ENCODE assay signal across 39 cellular contexts in the genomic region with DNA sequence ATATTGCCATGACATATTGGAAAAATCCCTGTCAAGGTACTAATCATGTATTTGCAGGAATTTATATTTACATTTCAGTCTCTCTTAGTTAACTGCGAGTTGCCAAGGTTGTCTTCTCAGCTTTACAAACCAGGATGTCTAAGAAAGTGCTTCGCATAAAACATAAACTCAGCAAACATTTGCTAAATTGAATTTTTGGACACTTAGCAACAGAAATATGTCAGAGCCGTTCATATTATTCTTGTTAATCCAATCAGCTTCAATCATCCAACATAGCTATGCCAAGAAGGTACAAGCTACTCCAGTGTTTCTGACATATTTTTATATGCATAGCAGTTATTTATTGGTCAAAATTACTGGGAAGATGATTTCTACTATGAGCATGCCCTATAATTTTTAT.
"Had no signal": no experiment of that assay in that cellular context is flagged by ENCODE, and none has a peak within 500 bp of the region (broad histone marks: within the 10 kb centered on the region; RNA-seq: fewer than 3 reads in every experiment).

No MANE protein-coding gene starts in this region.

- H3K27me3 ChIP-seq: adrenal gland, ascending aorta, body of pancreas, brain microvascular endothelial cell, breast epithelium, cardiac muscle cell had no signal

- H3K27ac ChIP-seq: adrenal gland, ascending aorta, body of pancreas, brain microvascular endothelial cell, breast epithelium, cardiac muscle cell had no signal

- H3K27me3 Mint-ChIP-seq: activated naive CD4-positive, alpha-beta T cell treated with anti-CD3 and anti-CD28 coated beads, Interleukin-2, amount 10 ng/mL, durations not matched to agents 7 days and 5 days; activated naive CD4-positive, alpha-beta T cell treated with anti-CD3 and anti-CD28 coated beads, Interleukin-2, amount 50 U/mL, for 24 hours; activated naive CD8-positive, alpha-beta T cell; activated naive CD8-positive, alpha-beta T cell treated with anti-CD3 and anti-CD28 coated beads for 36 hours; activated naive CD8-positive, alpha-beta T cell treated with anti-CD3 and anti-CD28 coated beads, Interleukin-2, amount 10 ng/mL, durations not matched to agents 7 days and 5 days; activated naive CD8-positive, alpha-beta T cell treated with anti-CD3 and anti-CD28 coated beads, Interleukin-2, amount 50 U/mL, for 24 hours; activated T-cell treated with anti-CD3 and anti-CD28 coated beads, Interleukin-2, amount 50 U/mL, for 24 hours; activated T-helper 17 cell treated with anti-CD3 and anti-CD28 coated beads, Interleukin-2, amount 50 U/mL, for 72 hours; central memory CD8-positive, alpha-beta T cell had no signal

- H3K4me1 Mint-ChIP-seq: activated naive CD4-positive, alpha-beta T cell treated with anti-CD3 and anti-CD28 coated beads, Interleukin-2, amount 10 ng/mL, durations not matched to agents 7 days and 5 days; activated naive CD4-positive, alpha-beta T cell treated with anti-CD3 and anti-CD28 coated beads, Interleukin-2, amount 50 U/mL, for 24 hours; activated naive CD8-positive, alpha-beta T cell treated with anti-CD3 and anti-CD28 coated beads for 36 hours; activated naive CD8-positive, alpha-beta T cell treated with anti-CD3 and anti-CD28 coated beads, Interleukin-2, amount 10 ng/mL, durations not matched to agents 7 days and 5 days; activated naive CD8-positive, alpha-beta T cell treated with anti-CD3 and anti-CD28 coated beads, Interleukin-2, amount 50 U/mL, for 24 hours; activated T-helper 17 cell treated with anti-CD3 and anti-CD28 coated beads, Interleukin-2, amount 50 U/mL, for 72 hours; central memory CD8-positive, alpha-beta T cell had no signal

- DNase-seq: activated effector memory CD4-positive, alpha-beta T cell treated with anti-CD3 and anti-CD28 coated beads, Interleukin-2, amount 50 U/mL, for 16 hours; activated effector memory CD4-positive, alpha-beta T cell treated with Interleukin-2 at 50 U/mL for 16 hours; activated gamma-delta T cell; activated gamma-delta T cell treated with Interleukin-2 at 50 U/mL for 16 hours; activated naive CD4-positive, alpha-beta T cell; activated naive CD4-positive, alpha-beta T cell treated with anti-CD3 and anti-CD28 coated beads for 36 hours; activated naive CD4-positive, alpha-beta T cell treated with anti-CD3 and anti-CD28 coated beads, Interleukin-2, amount 10 ng/mL, durations not matched to agents 7 days and 5 days; activated naive CD4-positive, alpha-beta T cell treated with anti-CD3 and anti-CD28 coated beads, Interleukin-2, amount 50 U/mL, for 16 hours; activated naive CD4-positive, alpha-beta T cell treated with Interleukin-2 at 50 U/mL for 16 hours; activated naive CD8-positive, alpha-beta T cell treated with anti-CD3 and anti-CD28 coated beads for 36 hours; activated naive CD8-positive, alpha-beta T cell treated with anti-CD3 and anti-CD28 coated beads, Interleukin-2, amount 10 ng/mL, durations not matched to agents 7 days and 5 days; activated naive CD8-positive, alpha-beta T cell treated with anti-CD3 and anti-CD28 coated beads, Interleukin-2, amount 50 U/mL, for 24 hours; activated T-cell treated with anti-CD3 and anti-CD28 coated beads, Interleukin-2, amount 50 U/mL, for 24 hours; activated T-cell treated with anti-CD3 and anti-CD28 coated beads, Interleukin-2, amount 50 U/mL, for 4 hours; activated T-cell treated with anti-CD3 and anti-CD28 coated beads, Interleukin-2, amount 50 U/mL, for 48 hours; activated T-cell treated with anti-CD3 and anti-CD28 coated beads, Interleukin-2, amount 50 U/mL, for 72 hours; adrenal gland; amniotic stem cell; amygdala; anterior cingulate cortex; aorta; body of pancreas; brain microvascular endothelial cell; caudate nucleus; central memory CD4-positive, alpha-beta T cell; cerebellar nuclear complex had no signal

- H3K4me3 Mint-ChIP-seq: activated naive CD4-positive, alpha-beta T cell treated with anti-CD3 and anti-CD28 coated beads for 36 hours; activated naive CD4-positive, alpha-beta T cell treated with anti-CD3 and anti-CD28 coated beads, Interleukin-2, amount 10 ng/mL, durations not matched to agents 7 days and 5 days; activated naive CD4-positive, alpha-beta T cell treated with anti-CD3 and anti-CD28 coated beads, Interleukin-2, amount 50 U/mL, for 24 hours; activated naive CD8-positive, alpha-beta T cell; activated naive CD8-positive, alpha-beta T cell treated with anti-CD3 and anti-CD28 coated beads for 36 hours; activated naive CD8-positive, alpha-beta T cell treated with anti-CD3 and anti-CD28 coated beads, Interleukin-2, amount 10 ng/mL, durations not matched to agents 7 days and 5 days; activated naive CD8-positive, alpha-beta T cell treated with anti-CD3 and anti-CD28 coated beads, Interleukin-2, amount 50 U/mL, for 24 hours; activated T-cell treated with anti-CD3 and anti-CD28 coated beads, Interleukin-2, amount 50 U/mL, for 24 hours; activated T-cell treated with anti-CD3 and anti-CD28 coated beads, Interleukin-2, amount 50 U/mL, for 4 hours; activated T-cell treated with anti-CD3 and anti-CD28 coated beads, Interleukin-2, amount 50 U/mL, for 72 hours; activated T-helper 1 cell treated with anti-CD3 and anti-CD28 coated beads, Interleukin-12 subunit alpha, Interleukin-12 subunit beta, Interleukin-2, Interleukin-4 antibody, amounts not matched to agents 30 ng/mL and 10 ng/mL and 1 ng/mL, durations not matched to agents 14 hours and 24 hours and 36 hours; activated T-helper 17 cell treated with anti-CD3 and anti-CD28 coated beads, Interleukin-2, amount 50 U/mL, for 72 hours; brain; central memory CD8-positive, alpha-beta T cell had no signal

- H3K4me3 ChIP-seq: adrenal gland, ascending aorta, body of pancreas, breast epithelium, cardiac muscle cell had no signal

- FAIRE-seq: astrocyte, bronchial epithelial cell had no signal

- H3K27ac Mint-ChIP-seq: activated naive CD4-positive, alpha-beta T cell treated with anti-CD3 and anti-CD28 coated beads for 36 hours; activated naive CD4-positive, alpha-beta T cell treated with anti-CD3 and anti-CD28 coated beads, Interleukin-2, amount 10 ng/mL, durations not matched to agents 7 days and 5 days; activated naive CD4-positive, alpha-beta T cell treated with anti-CD3 and anti-CD28 coated beads, Interleukin-2, amount 50 U/mL, for 24 hours; activated naive CD4-positive, alpha-beta T cell treated with anti-CD3 and anti-CD28 coated beads, Interleukin-2, amount 50 U/mL, for 72 hours; activated naive CD8-positive, alpha-beta T cell; activated naive CD8-positive, alpha-beta T cell treated with anti-CD3 and anti-CD28 coated beads for 36 hours; activated naive CD8-positive, alpha-beta T cell treated with anti-CD3 and anti-CD28 coated beads, Interleukin-2, amount 10 ng/mL, durations not matched to agents 7 days and 5 days; activated naive CD8-positive, alpha-beta T cell treated with anti-CD3 and anti-CD28 coated beads, Interleukin-2, amount 50 U/mL, for 24 hours; activated T-cell treated with anti-CD3 and anti-CD28 coated beads, Interleukin-2, amount 50 U/mL, for 24 hours; activated T-cell treated with anti-CD3 and anti-CD28 coated beads, Interleukin-2, amount 50 U/mL, for 72 hours; activated T-helper 1 cell treated with anti-CD3 and anti-CD28 coated beads, Interleukin-12 subunit alpha, Interleukin-12 subunit beta, Interleukin-2, Interleukin-4 antibody, amounts not matched to agents 30 ng/mL and 10 ng/mL and 1 ng/mL, durations not matched to agents 14 hours and 24 hours and 36 hours; activated T-helper 17 cell treated with anti-CD3 and anti-CD28 coated beads, Interleukin-2, amount 50 U/mL, for 72 hours; activated T-helper 2 cell treated with anti-CD3 and anti-CD28 coated beads, Interferon-gamma antibody, Interleukin-2, Interleukin-4, amounts not matched to agents 10 μg/mL and 5 μg/mL and 100 μg/mL, durations not matched to agents 14 hours and 24 hours and 36 hours had no signal

- H3K9me3 Mint-ChIP-seq: activated naive CD4-positive, alpha-beta T cell treated with anti-CD3 and anti-CD28 coated beads for 36 hours; activated naive CD4-positive, alpha-beta T cell treated with anti-CD3 and anti-CD28 coated beads, Interleukin-2, amount 10 ng/mL, durations not matched to agents 7 days and 5 days; activated naive CD8-positive, alpha-beta T cell treated with anti-CD3 and anti-CD28 coated beads for 36 hours; activated naive CD8-positive, alpha-beta T cell treated with anti-CD3 and anti-CD28 coated beads, Interleukin-2, amount 10 ng/mL, durations not matched to agents 7 days and 5 days; activated naive CD8-positive, alpha-beta T cell treated with anti-CD3 and anti-CD28 coated beads, Interleukin-2, amount 50 U/mL, for 24 hours; activated T-helper 1 cell treated with anti-CD3 and anti-CD28 coated beads, Interleukin-12 subunit alpha, Interleukin-12 subunit beta, Interleukin-2, Interleukin-4 antibody, amounts not matched to agents 30 ng/mL and 10 ng/mL and 1 ng/mL, durations not matched to agents 14 hours and 24 hours and 36 hours; activated T-helper 17 cell treated with anti-CD3 and anti-CD28 coated beads, Interleukin-2, amount 50 U/mL, for 72 hours; activated T-helper 2 cell treated with anti-CD3 and anti-CD28 coated beads, Interferon-gamma antibody, Interleukin-2, Interleukin-4, amounts not matched to agents 10 μg/mL and 5 μg/mL and 100 μg/mL, durations not matched to agents 14 hours and 24 hours and 36 hours had no signal

- H3K9me3 ChIP-seq: adrenal gland, ascending aorta, body of pancreas, breast epithelium had no signal

- H3K36me3 Mint-ChIP-seq: activated naive CD4-positive, alpha-beta T cell treated with anti-CD3 and anti-CD28 coated beads, Interleukin-2, amount 10 ng/mL, durations not matched to agents 7 days and 5 days; activated naive CD4-positive, alpha-beta T cell treated with anti-CD3 and anti-CD28 coated beads, Interleukin-2, amount 50 U/mL, for 24 hours; activated naive CD4-positive, alpha-beta T cell treated with anti-CD3 and anti-CD28 coated beads, Interleukin-2, amount 50 U/mL, for 72 hours; activated naive CD8-positive, alpha-beta T cell; activated naive CD8-positive, alpha-beta T cell treated with anti-CD3 and anti-CD28 coated beads for 36 hours; activated naive CD8-positive, alpha-beta T cell treated with anti-CD3 and anti-CD28 coated beads, Interleukin-2, amount 10 ng/mL, durations not matched to agents 7 days and 5 days; brain had no signal

- H3K4me1 ChIP-seq: adrenal gland, ascending aorta, body of pancreas, breast epithelium had no signal

- ATAC-seq: activated naive CD4-positive, alpha-beta T cell treated with anti-CD3 and anti-CD28 coated beads, Interleukin-2, amount 50 U/mL, for 72 hours; activated naive CD8-positive, alpha-beta T cell treated with anti-CD3 and anti-CD28 coated beads, Interleukin-2, amount 50 U/mL, for 24 hours; activated T-cell treated with anti-CD3 and anti-CD28 coated beads, Interleukin-2, amount 50 U/mL, for 4 hours; activated T-cell treated with anti-CD3 and anti-CD28 coated beads, Interleukin-2, amount 50 U/mL, for 72 hours; activated T-helper 17 cell treated with anti-CD3 and anti-CD28 coated beads, Interleukin-2, amount 50 U/mL, for 72 hours; body of pancreas had no signal

- H3K36me3 ChIP-seq: adrenal gland, ascending aorta, brain microvascular endothelial cell, breast epithelium, cardiac muscle cell had no signal
